10 cellular contexts compared by ENCODE assay signal in the genomic region with DNA sequence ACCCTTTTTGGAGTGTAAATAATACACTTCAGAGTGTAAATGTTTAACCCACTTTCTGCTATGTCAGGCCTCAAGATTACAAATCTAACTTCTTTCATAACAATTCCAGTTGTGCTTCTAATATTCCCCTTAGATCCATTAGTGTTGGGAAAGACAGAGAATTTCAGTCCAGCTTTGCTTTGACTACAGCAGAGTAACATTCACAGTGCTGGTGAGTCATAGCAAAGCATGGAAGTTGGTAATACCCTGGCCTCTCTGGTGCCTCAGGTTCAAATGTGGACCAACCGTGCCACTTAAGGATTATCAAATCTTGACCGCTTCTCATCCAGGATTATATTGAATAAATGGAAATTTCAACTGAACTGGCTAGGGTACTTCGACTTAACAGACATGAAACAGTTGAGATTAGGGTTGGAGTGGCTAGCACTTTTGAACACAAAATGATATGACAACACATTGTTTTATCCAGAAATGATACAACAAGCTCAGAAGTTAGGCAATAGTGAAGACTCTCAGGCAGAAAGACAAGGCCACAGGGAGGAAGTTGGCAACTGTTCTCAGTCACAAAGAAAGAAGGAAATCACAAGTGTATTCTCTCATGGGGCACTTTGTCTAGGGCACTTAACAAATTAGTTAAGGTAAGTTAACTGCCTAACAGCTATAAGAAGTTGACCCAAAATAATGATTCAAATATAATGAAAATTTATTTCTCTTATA. TPM values are rescaled to one million over a fixed set of nuclear protein-coding genes. Genes with fewer than 3 reads are reported as not detected.
A peak's percentile ranks its signal among the peaks of the same experiment; 100 is the strongest.
DNase-seq lines count a peak whose midpoint lies in the region; ATAC-seq and TF ChIP-seq lines count a peak whose summit lies in the region.
"Had no signal": no experiment of that assay in that cellular context is flagged by ENCODE, and none has a peak within 500 bp of the region (broad histone marks: within the 10 kb centered on the region; RNA-seq: fewer than 3 reads in every experiment).

No MANE protein-coding gene starts in this region.

- no peak overlapping the region for H2BK120ac ChIP-seq in trophoblast cell (ENCODE audit: insufficient read depth, low read length, poor library complexity)

- H3K18ac ChIP-seq in trophoblast cell (ENCODE audit: low read length) = no peak overlapping the region

- H3K4ac ChIP-seq in trophoblast cell (ENCODE audit: low read depth, low read length) = no peak overlapping the region

- no peak overlapping the region for H4K91ac ChIP-seq in trophoblast cell (ENCODE audit: low read depth, low read length)

- no peaks in the 10 kb centered on the region for H3K4me1 ChIP-seq in trophoblast cell (ENCODE audit: control insufficient read depth in 1 of 2, insufficient read depth in 2 of 2, low read length in 2 of 2)
- no peaks in the 10 kb centered on the region for H3K4me1 ChIP-seq in neural progenitor cell

- H3K36me3 ChIP-seq in trophoblast cell (ENCODE audit: control insufficient read depth in 1 of 2, insufficient read depth in 2 of 2, low read length in 2 of 2) = no peaks in the 10 kb centered on the region
- no peaks in the 10 kb centered on the region for H3K36me3 ChIP-seq in neural progenitor cell

- H2BK12ac ChIP-seq in trophoblast cell (ENCODE audit: low read length) = no peak overlapping the region

- no peaks in the 10 kb centered on the region for H3K79me1 ChIP-seq in trophoblast cell (ENCODE audit: low read length)

- WGBS in trophoblast cell (ENCODE audit: extremely low coverage, insufficient coverage, insufficient read length) = no CpG with 5 or more reads among the region's 3 CpGs

- H3K14ac ChIP-seq in trophoblast cell (ENCODE audit: low read length) = no peak overlapping the region

- H3K27ac ChIP-seq in trophoblast cell (ENCODE audit: low read depth, low read length) = no peak overlapping the region
- H3K27ac ChIP-seq in neural progenitor cell = no peak overlapping the region

- no peak overlapping the region for H3K23ac ChIP-seq in trophoblast cell (ENCODE audit: low read length)

- H3K36me3 Mint-ChIP-seq in neural progenitor cell = no peaks in the 10 kb centered on the region

- H3K9ac ChIP-seq in trophoblast cell (ENCODE audit: low read length) (no peak overlapping the region), neural progenitor cell (no peak overlapping the region)

- H3K4me3 ChIP-seq in epithelial cell of esophagus (ENCODE audit: low read length) (no peak overlapping the region), trophoblast cell (ENCODE audit: low read depth, low read length) (no peak overlapping the region), neural progenitor cell (no peak overlapping the region)

- no peaks in the 10 kb centered on the region for H4K20me1 ChIP-seq in neural progenitor cell (ENCODE audit: low read depth)

- H2AK5ac ChIP-seq in trophoblast cell (ENCODE audit: low read length) = no peak overlapping the region

- no peak overlapping the region for H2AFZ ChIP-seq in trophoblast cell (ENCODE audit: insufficient read depth, low read length, poor library complexity)
- no peak overlapping the region for H2AFZ ChIP-seq in neural progenitor cell (replicated peaks)

- H3K9me3 Mint-ChIP-seq in neural progenitor cell = no peaks in the 10 kb centered on the region

- H3K4me1 Mint-ChIP-seq in neural progenitor cell = no peaks in the 10 kb centered on the region

- H3K4me2 ChIP-seq in trophoblast cell (ENCODE audit: low read length) (no peak overlapping the region), neural progenitor cell (no peak overlapping the region)

- TF ChIP-seq CTCF in epithelial cell of esophagus (IDR thresholded peaks at IDR 0.05; ENCODE audit: insufficient read depth, low read depth, low read length, missing control alignments) = no peak
- no peak for TF ChIP-seq CTCF in neural progenitor cell (IDR thresholded peaks at IDR 0.05)

- no peaks in the 10 kb centered on the region for H3K27me3 Mint-ChIP-seq in neural progenitor cell (ENCODE audit: insufficient read depth, low read depth)

- no peaks in the 10 kb centered on the region for H3F3A ChIP-seq in neural progenitor cell (ENCODE audit: low read depth)

- H2BK5ac ChIP-seq in trophoblast cell (ENCODE audit: low read depth, low read length, poor library complexity) = no peak overlapping the region

- DNase-seq in ELR (ENCODE audit: low read depth) (peak; percentile 68), NOMO-1 (lab: John Stamatoyannopoulos, UW; ENCODE audit: unreplicated experiment in 2 of 2) (peak; percentile 62 to 89), epithelial cell of esophagus (ENCODE audit: low read depth) (peak; percentile 76), trophoblast cell (peak; percentile 75 to 94), superior temporal gyrus (ENCODE audit: extremely low spot score) (no peak), neural progenitor cell (ENCODE audit: low spot score) (no peak)
- no peak for DNase-seq in stimulated activated CD4-positive, alpha-beta T cell treated with anti-CD3 and anti-CD28 coated beads, Interleukin-4, amount 100 ng/mL, for 24 hours
- DNase-seq: NCI-H510A, small intestine had no signal

- H4K8ac ChIP-seq in trophoblast cell (ENCODE audit: low read depth, low read length) = no peak overlapping the region

- H3K27ac Mint-ChIP-seq in neural progenitor cell = no peak overlapping the region

- H4K12ac ChIP-seq in trophoblast cell (ENCODE audit: low read depth, low read length) = no peak overlapping the region

- no peak overlapping the region for H3K4me3 Mint-ChIP-seq in neural progenitor cell

- ATAC-seq in GM18870 (IDR thresholded peaks at IDR 0.05; ENCODE audit: unreplicated experiment) = no peak

- no peaks in the 10 kb centered on the region for H3K79me2 ChIP-seq in trophoblast cell (ENCODE audit: control insufficient read depth, insufficient read depth, low read length, poor library complexity)
- no peaks in the 10 kb centered on the region for H3K79me2 ChIP-seq in neural progenitor cell (ENCODE audit: low read depth)

- H3K27me3 ChIP-seq in trophoblast cell (ENCODE audit: insufficient read depth, low read length) (no peaks in the 10 kb centered on the region), neural progenitor cell (no peaks in the 10 kb centered on the region)

- H3K9me3 ChIP-seq in trophoblast cell (ENCODE audit: insufficient read depth, low read depth, low read length) (no peaks in the 10 kb centered on the region), neural progenitor cell (ENCODE audit: low read depth) (no peaks in the 10 kb centered on the region)

RNA-seq across cellular contexts. Expression of a gene that starts 24.4 kb away (rescaled TPM):
- polyA plus RNA-seq in trophoblast cell (2013) = 124 and 129 TPM in 2 replicates
- 42.4 and 60.9 TPM in 2 replicates for total RNA-seq in neural progenitor cell (ENCODE audit: low replicate concordance)

Comparison
In these comparisons a context has a peak if more than half of its experiments do, and no peak if none do; other contexts are left out.
1. DNase-seq: peak in ELR (single experiment), NOMO-1 (2 of 2), epithelial cell of esophagus (single experiment) and trophoblast cell (2 of 2); none in stimulated activated CD4-positive, alpha-beta T cell treated with anti-CD3 and anti-CD28 coated beads, Interleukin-4, amount 100 ng/mL, for 24 hours (single experiment), superior temporal gyrus (single experiment) and neural progenitor cell (single experiment).